8 cellular contexts compared by ENCODE assay signal in the genomic region with DNA sequence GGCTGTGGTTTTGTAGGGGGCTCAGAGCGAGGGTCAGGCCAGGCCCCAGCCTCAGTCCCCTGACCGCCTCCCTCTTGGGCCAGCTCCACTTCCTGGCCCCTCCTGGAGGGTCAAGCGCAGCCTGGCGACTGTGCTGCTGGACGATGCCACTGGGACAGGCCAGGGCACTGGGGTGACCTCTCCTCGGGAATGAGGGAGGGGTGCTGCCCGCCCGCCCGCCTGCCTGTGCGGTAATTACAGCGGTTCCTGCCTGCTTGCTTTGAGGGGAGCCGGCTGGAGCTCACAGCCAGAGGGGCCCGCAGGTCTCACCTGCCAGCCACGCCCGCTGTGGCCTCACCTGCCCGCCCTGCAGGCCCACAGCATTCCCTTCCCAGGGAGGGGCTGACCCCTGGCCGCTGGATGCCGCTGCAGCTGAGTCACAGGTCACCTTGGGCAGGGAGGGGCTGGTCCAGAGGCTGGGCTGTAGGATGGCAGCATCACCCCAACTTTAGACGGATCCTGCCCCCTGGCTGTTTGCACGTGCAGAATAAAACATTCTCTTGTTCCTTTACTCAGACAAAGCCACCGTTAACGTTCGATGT.
DNase-seq lines count a peak whose midpoint lies in the region; ATAC-seq and TF ChIP-seq lines count a peak whose summit lies in the region.

No MANE protein-coding gene starts in this region.

- H3K4me1 Mint-ChIP-seq in activated CD8-positive, alpha-beta T cell treated with anti-CD3 and anti-CD28 coated beads for 36 hours (ENCODE audit: low read depth): no peaks in the 10 kb centered on the region
- peaks cover 4% of the 10 kb centered on the region for H3K4me1 Mint-ChIP-seq in activated CD8-positive, alpha-beta T cell treated with anti-CD3 and anti-CD28 coated beads, Interleukin-2, amount 10 ng/mL, durations not matched to agents 7 days and 5 days (ENCODE audit: low read depth)

- no peak overlapping the region for H3K27ac Mint-ChIP-seq in activated CD8-positive, alpha-beta T cell treated with anti-CD3 and anti-CD28 coated beads for 36 hours
- no peak overlapping the region for H3K27ac Mint-ChIP-seq in activated CD8-positive, alpha-beta T cell treated with anti-CD3 and anti-CD28 coated beads, Interleukin-2, amount 10 ng/mL, durations not matched to agents 7 days and 5 days

- no peak overlapping the region for H3K4me3 Mint-ChIP-seq in activated CD8-positive, alpha-beta T cell treated with anti-CD3 and anti-CD28 coated beads for 36 hours
- no peak overlapping the region for H3K4me3 Mint-ChIP-seq in activated CD8-positive, alpha-beta T cell treated with anti-CD3 and anti-CD28 coated beads, Interleukin-2, amount 10 ng/mL, durations not matched to agents 7 days and 5 days

- POLR2A ChIA-PET in activated CD8-positive, alpha-beta T cell treated with anti-CD3 and anti-CD28 coated beads for 36 hours (lab: Charles Lee): no interaction called here
- POLR2A ChIA-PET in activated CD8-positive, alpha-beta T cell treated with anti-CD3 and anti-CD28 coated beads, Interleukin-2, amount 10 ng/mL, durations not matched to agents 7 days and 5 days (lab: Charles Lee): interaction anchor here (1.4 kb wide), 1 partner anchor 26 kb away, joined by 3 read pairs; no protein-coding TSS in a partner anchor

- H3K36me3 Mint-ChIP-seq in activated CD8-positive, alpha-beta T cell treated with anti-CD3 and anti-CD28 coated beads for 36 hours (ENCODE audit: low read depth): no peaks in the 10 kb centered on the region
- no peaks in the 10 kb centered on the region for H3K36me3 Mint-ChIP-seq in activated CD8-positive, alpha-beta T cell treated with anti-CD3 and anti-CD28 coated beads, Interleukin-2, amount 10 ng/mL, durations not matched to agents 7 days and 5 days (ENCODE audit: low read depth)

- H3K9me3 Mint-ChIP-seq in activated CD8-positive, alpha-beta T cell treated with anti-CD3 and anti-CD28 coated beads for 36 hours: no peaks in the 10 kb centered on the region
- no peaks in the 10 kb centered on the region for H3K9me3 Mint-ChIP-seq in activated CD8-positive, alpha-beta T cell treated with anti-CD3 and anti-CD28 coated beads, Interleukin-2, amount 10 ng/mL, durations not matched to agents 7 days and 5 days (ENCODE audit: insufficient read depth)

- TF ChIP-seq CTCF in activated CD8-positive, alpha-beta T cell treated with anti-CD3 and anti-CD28 coated beads for 36 hours (IDR thresholded peaks at IDR 0.05): no peak

- intact Hi-C loops in activated CD8-positive, alpha-beta T cell treated with anti-CD3 and anti-CD28 coated beads for 36 hours (cut with micrococcal nuclease): no loop called here
- intact Hi-C loops in sciatic nerve (cut with DNase I): loop anchor here (10.0 kb wide), 1 partner anchor 131 kb away; no protein-coding TSS in a partner anchor

- H3K27me3 Mint-ChIP-seq in activated CD8-positive, alpha-beta T cell treated with anti-CD3 and anti-CD28 coated beads for 36 hours: peaks cover 1% of the 10 kb centered on the region
- peaks cover 2% of the 10 kb centered on the region for H3K27me3 Mint-ChIP-seq in activated CD8-positive, alpha-beta T cell treated with anti-CD3 and anti-CD28 coated beads, Interleukin-2, amount 10 ng/mL, durations not matched to agents 7 days and 5 days (ENCODE audit: low read depth)

- ATAC-seq in activated CD8-positive, alpha-beta T cell treated with anti-CD3 and anti-CD28 coated beads for 36 hours: peak; percentile 56
- ATAC-seq in activated CD8-positive, alpha-beta T cell treated with anti-CD3 and anti-CD28 coated beads, Interleukin-2, amount 10 ng/mL, durations not matched to agents 7 days and 5 days: no peak
- ATAC-seq in esophagus mucosa (peak; percentile 67), sciatic nerve (peak; percentile 44), HG03196 (IDR thresholded peaks at IDR 0.05; ENCODE audit: unreplicated experiment) (no peak), GM21360 (IDR thresholded peaks at IDR 0.05; ENCODE audit: unreplicated experiment) (no peak)

- CTCF ChIA-PET in activated CD8-positive, alpha-beta T cell treated with anti-CD3 and anti-CD28 coated beads for 36 hours (lab: Charles Lee): interaction anchor here (0.6 to 1.9 kb wide), 12 partner anchors 11 to 142 kb away, joined by 3 to 6 read pairs (median 4); no protein-coding TSS in a partner anchor
- CTCF ChIA-PET in activated CD8-positive, alpha-beta T cell treated with anti-CD3 and anti-CD28 coated beads, Interleukin-2, amount 10 ng/mL, durations not matched to agents 7 days and 5 days (lab: Charles Lee): interaction anchor here (0.7 to 1.5 kb wide), 5 partner anchors 13 to 170 kb away, joined by 3 to 6 read pairs (median 4); no protein-coding TSS in a partner anchor

- peak; percentile 44 for DNase-seq in activated CD8-positive, alpha-beta T cell treated with anti-CD3 and anti-CD28 coated beads for 36 hours
- DNase-seq in activated CD8-positive, alpha-beta T cell treated with anti-CD3 and anti-CD28 coated beads, Interleukin-2, amount 10 ng/mL, durations not matched to agents 7 days and 5 days: no peak
- DNase-seq in NCI-H226 (peak; percentile 67), sciatic nerve (ENCODE audit: low spot score) (peak; percentile 51)
- DNase-seq in activated effector memory CD4-positive, alpha-beta T cell treated with Interleukin-2 at 50 U/mL for 16 hours: no peak

Comparison
In these comparisons a context has a peak if more than half of its experiments do, and no peak if none do; other contexts are left out.
1. ATAC-seq: peak in activated CD8-positive, alpha-beta T cell treated with anti-CD3 and anti-CD28 coated beads for 36 hours (single experiment), esophagus mucosa (single experiment) and sciatic nerve (single experiment); none in activated CD8-positive, alpha-beta T cell treated with anti-CD3 and anti-CD28 coated beads, Interleukin-2, amount 10 ng/mL, durations not matched to agents 7 days and 5 days (single experiment), HG03196 (single experiment) and GM21360 (single experiment).
2. DNase-seq: peak in activated CD8-positive, alpha-beta T cell treated with anti-CD3 and anti-CD28 coated beads for 36 hours (single experiment), NCI-H226 (single experiment) and sciatic nerve (single experiment); none in activated CD8-positive, alpha-beta T cell treated with anti-CD3 and anti-CD28 coated beads, Interleukin-2, amount 10 ng/mL, durations not matched to agents 7 days and 5 days (single experiment) and activated effector memory CD4-positive, alpha-beta T cell treated with Interleukin-2 at 50 U/mL for 16 hours (single experiment).